Comparison of ENCODE assay signal across 14 cellular contexts in genomic region chr6:170096191-170096802, GRCh38.
DNase-seq lines count a peak whose midpoint lies in the region; ATAC-seq and TF ChIP-seq lines count a peak whose summit lies in the region.
"Had no signal": no experiment of that assay in that cellular context is flagged by ENCODE, and none has a peak within 500 bp of the region (broad histone marks: within the 10 kb centered on the region; RNA-seq: fewer than 3 reads in every experiment).

No MANE protein-coding gene starts in this region.

- H2AK5ac ChIP-seq in H9 (ENCODE audit: insufficient read length, low read length): no peak overlapping the region

- intact Hi-C loops in left lung (cut with DNase I): no loop called here

- no peak overlapping the region for H4K8ac ChIP-seq in H9 (replicated peaks; ENCODE audit: insufficient read length, low read depth, low read length)

- DNase-seq in H9: peak; percentile 21
- DNase-seq in NCI-H2227 treated with DMSO at 0.1 percent for 48 hours (lab: John Stamatoyannopoulos, UW): peak; percentile 88
- DNase-seq in hepatocyte (ENCODE audit: low spot score): no peak
- DNase-seq in smooth muscle cell (lab: John Stamatoyannopoulos, UW; ENCODE audit: unreplicated experiment): no peak
- no peak for DNase-seq in foreskin fibroblast
- DNase-seq in NCI-H1694 (lab: John Stamatoyannopoulos, UW): no peak
- no peak for DNase-seq in left lung
- DNase-seq: activated CD4-positive, alpha-beta T cell treated with anti-CD3 and anti-CD28 coated beads for 4 hours; activated gamma-delta T cell treated with Interleukin-2 at 50 U/mL for 16 hours; NCI-H1092 treated with DMSO at 0.1 percent for 48 hours had no signal

- H3K27ac ChIP-seq in H9 (ENCODE audit: insufficient read length, low read depth, low read length): no peak overlapping the region
- H3K27ac ChIP-seq in hepatocyte: no peak overlapping the region
- no peak overlapping the region for H3K27ac ChIP-seq in smooth muscle cell (ENCODE audit: low read depth)
- H3K27ac ChIP-seq in left lung: no peak overlapping the region

- no peak overlapping the region for H3K4me3 Mint-ChIP-seq in H9
- H3K4me3 Mint-ChIP-seq: CD8-positive, alpha-beta memory T cell; central memory CD8-positive, alpha-beta T cell; IgD-negative memory B cell had no signal

- no peak for TF ChIP-seq CTCF in H9 (conservative IDR thresholded peaks at IDR 0.05)
- TF ChIP-seq CTCF in hepatocyte (IDR thresholded peaks at IDR 0.05; ENCODE audit: poor library complexity): no peak
- no peak for TF ChIP-seq CTCF in smooth muscle cell (IDR thresholded peaks at IDR 0.05; ENCODE audit: borderline replicate concordance, insufficient read depth, poor library complexity, severe bottlenecking)
- no peak for TF ChIP-seq CTCF in foreskin fibroblast (IDR thresholded peaks at IDR 0.05; ENCODE audit: low read depth, low read length)
- no peak for TF ChIP-seq CTCF in left lung (IDR thresholded peaks at IDR 0.05)

- H3K36me3 ChIP-seq in hepatocyte (replicated peaks; ENCODE audit: insufficient read depth, low read depth) (no peaks in the 10 kb centered on the region), smooth muscle cell (ENCODE audit: low read depth) (no peaks in the 10 kb centered on the region), left lung (no peaks in the 10 kb centered on the region)

- peaks cover 3 to 7% (median 5%) of the 10 kb centered on the region in 3 experiments; a peak in 6 of 7 replicates for H3K36me3 Mint-ChIP-seq in H9 (ENCODE audit: insufficient read depth in 1 of 3, low read depth in 3 of 3)
- H3K36me3 Mint-ChIP-seq: IgD-negative memory B cell had no signal

- H2BK120ac ChIP-seq in H9 (ENCODE audit: low read depth, low read length, poor library complexity, severe bottlenecking): no peak overlapping the region

- H3K9me3 ChIP-seq in H9 (ENCODE audit: control insufficient read depth, low read depth, low read length) (no peaks in the 10 kb centered on the region), hepatocyte (ENCODE audit: low read depth) (no peaks in the 10 kb centered on the region), smooth muscle cell (replicated peaks; ENCODE audit: low read depth) (no peaks in the 10 kb centered on the region), left lung (peaks cover 0 to 6% of the 10 kb centered on the region in 2 donors)

- H3K79me2 ChIP-seq in H9 (ENCODE audit: insufficient read depth, low read length) (no peaks in the 10 kb centered on the region), hepatocyte (no peaks in the 10 kb centered on the region), smooth muscle cell (ENCODE audit: low read depth) (no peaks in the 10 kb centered on the region)

- no peaks in the 10 kb centered on the region for H3K27me3 ChIP-seq in H9 (ENCODE audit: insufficient read depth, low read length)
- no peaks in the 10 kb centered on the region for H3K27me3 ChIP-seq in hepatocyte
- no peaks in the 10 kb centered on the region for H3K27me3 ChIP-seq in smooth muscle cell (ENCODE audit: low read depth)
- peaks cover 0 to 34% of the 10 kb centered on the region in 2 donors for H3K27me3 ChIP-seq in left lung

- no peaks in the 10 kb centered on the region for H3K4me1 ChIP-seq in H9 (ENCODE audit: insufficient read depth, low read length)
- H3K4me1 ChIP-seq in hepatocyte (ENCODE audit: insufficient read depth): peaks cover 8% of the 10 kb centered on the region
- H3K4me1 ChIP-seq in smooth muscle cell (ENCODE audit: low read depth): peaks cover 7% of the 10 kb centered on the region
- no peaks in the 10 kb centered on the region for H3K4me1 ChIP-seq in left lung

- no peaks in the 10 kb centered on the region for H3F3A ChIP-seq in smooth muscle cell (ENCODE audit: low read depth)

- no peak overlapping the region for H3K14ac ChIP-seq in H9 (ENCODE audit: insufficient read depth, low read length)

- ATAC-seq in left lung: no peak
- ATAC-seq: esophagus mucosa had no signal

- no peak overlapping the region for H2AFZ ChIP-seq in H9 (ENCODE audit: low read length)
- H2AFZ ChIP-seq in hepatocyte: no peak overlapping the region
- peak overlapping the region; percentile 7 for H2AFZ ChIP-seq in smooth muscle cell (ENCODE audit: low read depth)

- H2BK5ac ChIP-seq in H9 (ENCODE audit: insufficient read length, low read length): no peak overlapping the region

- H2BK20ac ChIP-seq in H9 (ENCODE audit: low read depth, low read length, poor library complexity, severe bottlenecking): no peak overlapping the region

- WGBS in H9 (ENCODE audit: extremely low coverage, insufficient read length, low lambda C conversion rate): no CpG with 5 or more reads among the region's 23 CpGs
- WGBS in hepatocyte (ENCODE audit: low lambda C conversion rate, missing lambda C conversion rate): 50% methylated on average over 23 of the region's 23 CpGs
- WGBS in smooth muscle cell (ENCODE audit: low lambda C conversion rate): 42% methylated on average over 23 of the region's 23 CpGs

- H3K18ac ChIP-seq in H9 (ENCODE audit: insufficient read length, low read depth, low read length): no peak overlapping the region

- H4K20me1 ChIP-seq in H9 (ENCODE audit: control insufficient read depth, insufficient read depth, insufficient read length) (no peaks in the 10 kb centered on the region), hepatocyte (ENCODE audit: insufficient read depth, poor library complexity, severe bottlenecking) (no peaks in the 10 kb centered on the region), smooth muscle cell (ENCODE audit: low read depth) (no peaks in the 10 kb centered on the region)

- no peaks in the 10 kb centered on the region for H3K23me2 ChIP-seq in H9 (ENCODE audit: insufficient read length, low read depth, low read length, poor library complexity, severe bottlenecking)

- H3K9ac ChIP-seq in H9 (ENCODE audit: extremely low read depth, insufficient read length, low read length) (no peak overlapping the region), smooth muscle cell (ENCODE audit: low read depth) (no peak overlapping the region)

- no peak overlapping the region; a peak in 1 of 7 replicates for H3K27ac Mint-ChIP-seq in H9
- H3K27ac Mint-ChIP-seq: CD8-positive, alpha-beta memory T cell; IgD-negative memory B cell had no signal

- no peak overlapping the region for H2BK12ac ChIP-seq in H9 (ENCODE audit: insufficient read length, low read depth, low read length)

- H4K91ac ChIP-seq in H9 (ENCODE audit: insufficient read length, low read depth, low read length): no peak overlapping the region

- H3K27me3 Mint-ChIP-seq in H9 (ENCODE audit: low read depth): peaks cover 6% of the 10 kb centered on the region

- peaks cover 6 to 10% of the 10 kb centered on the region in 2 experiments; a peak in 4 of 5 replicates for H3K9me3 Mint-ChIP-seq in H9

- no peak overlapping the region for H2BK15ac ChIP-seq in H9 (ENCODE audit: low read depth, low read length)

- H3K56ac ChIP-seq in H9 (ENCODE audit: insufficient read length, low read depth, low read length): no peak overlapping the region

- H3K4ac ChIP-seq in H9 (ENCODE audit: low read depth, low read length): no peak overlapping the region

- H3K4me3 ChIP-seq in hepatocyte: no peak overlapping the region
- H3K4me3 ChIP-seq in smooth muscle cell: no peak overlapping the region
- no peak overlapping the region for H3K4me3 ChIP-seq in foreskin fibroblast (ENCODE audit: low read depth in 1 of 2, low read length in 2 of 2)
- no peak overlapping the region for H3K4me3 ChIP-seq in left lung

- H3K79me1 ChIP-seq in H9 (ENCODE audit: insufficient read depth, low read depth, low read length, poor library complexity, severe bottlenecking): no peaks in the 10 kb centered on the region

- no peak overlapping the region for H4K5ac ChIP-seq in H9 (ENCODE audit: insufficient read length, low read depth, low read length)

- no peak overlapping the region for H3K23ac ChIP-seq in H9 (ENCODE audit: insufficient read length, low read depth, low read length)

- H3K4me2 ChIP-seq in H9 (ENCODE audit: insufficient read depth, insufficient read length, low read length): no peak overlapping the region
- H3K4me2 ChIP-seq in hepatocyte: peak overlapping the region; percentile 25
- H3K4me2 ChIP-seq in smooth muscle cell: peak overlapping the region; percentile 62

- no peak overlapping the region for H3T11ph ChIP-seq in H9 (ENCODE audit: low read length)

- H3K9me2 ChIP-seq in hepatocyte (replicated peaks; ENCODE audit: insufficient read depth): no peaks in the 10 kb centered on the region

- H3K4me1 Mint-ChIP-seq in H9: peaks cover 7% of the 10 kb centered on the region in 2 experiments; a peak in 3 of 4 replicates
- H3K4me1 Mint-ChIP-seq: CD8-positive, alpha-beta memory T cell; central memory CD8-positive, alpha-beta T cell; IgD-negative memory B cell had no signal

Comparison
In these comparisons a context has a peak if more than half of its experiments do, and no peak if none do; other contexts are left out.
1. DNase-seq: peak in H9 (single experiment) and NCI-H2227 treated with DMSO at 0.1 percent for 48 hours (single experiment); none in hepatocyte (single experiment), smooth muscle cell (single experiment), foreskin fibroblast (0 of 2), NCI-H1694 (single experiment) and left lung (0 of 2).